In genomic region chr15:75817151-75817935, GRCh38 we compare ENCODE assay signal across 11 cellular contexts. TPM values are rescaled to one million over a fixed set of nuclear protein-coding genes. Genes with fewer than 3 reads are reported as not detected.
A peak's percentile ranks its signal among the peaks of the same experiment; 100 is the strongest.
DNase-seq lines count a peak whose midpoint lies in the region; ATAC-seq, FAIRE-seq and TF ChIP-seq lines count a peak whose summit lies in the region.
"Had no signal": no experiment of that assay in that cellular context is flagged by ENCODE, and none has a peak within 500 bp of the region (broad histone marks: within the 10 kb centered on the region; RNA-seq: fewer than 3 reads in every experiment).

No MANE protein-coding gene starts in this region.

- POLR2A ChIA-PET in HepG2 (lab: Yijun Ruan, JAX) (no interaction called here), T-cell (lab: Charles Lee) (no interaction called here)

- H3K79me2 ChIP-seq in HepG2 (ENCODE audit: insufficient read depth, low read length), result no peaks in the 10 kb centered on the region

- H3K27ac ChIP-seq in HepG2 (ENCODE audit: extremely low read length, insufficient read depth, low read length) (no peak overlapping the region), right lobe of liver (no peak overlapping the region), upper lobe of right lung (no peak overlapping the region), WERI-Rb-1 (no peak overlapping the region)

- peak overlapping the region; percentile 38; the same call in 1 of the 2 replicates for H3K4me2 ChIP-seq in HepG2 (ENCODE audit: low read depth, low read length)

- peaks cover 7 to 12% (median 12%) of the 10 kb centered on the region in 3 donors for H3K4me1 Mint-ChIP-seq in T-cell

- peak overlapping the region in 2 of 3 donors; percentile 7 to 46 for H3K4me3 Mint-ChIP-seq in T-cell
- H3K4me3 Mint-ChIP-seq: nephron progenitor cell had no signal

- H3K36me3 Mint-ChIP-seq in T-cell, result no peaks in the 10 kb centered on the region

- no TSS peak for BruUV-seq in HepG2 (replicated peaks; lab: Mats Ljungman, UMichigan)

- intact Hi-C loops in HepG2 (cut with micrococcal nuclease; ENCODE audit: unreplicated experiment) (no loop called here), right lobe of liver (cut with DNase I) (no loop called here), upper lobe of right lung (cut with DNase I) (no loop called here)

- no peaks in the 10 kb centered on the region for H3K9me3 Mint-ChIP-seq in T-cell

- no peak overlapping the region for H3K27ac Mint-ChIP-seq in T-cell
- H3K27ac Mint-ChIP-seq: nephron progenitor cell had no signal

- TF ChIP-seq CTCF in HepG2 (CRISPR knock-in tag; IDR thresholded peaks at IDR 0.05), result no peak
- TF ChIP-seq CTCF in right lobe of liver (IDR thresholded peaks at IDR 0.05), result no peak
- TF ChIP-seq CTCF in fibroblast of pulmonary artery (IDR thresholded peaks at IDR 0.05; ENCODE audit: low read length, missing control alignments), result no peak
- TF ChIP-seq CTCF in upper lobe of right lung (IDR thresholded peaks at IDR 0.05), result no peak
- no peak for TF ChIP-seq CTCF in WERI-Rb-1 (IDR thresholded peaks at IDR 0.05; ENCODE audit: low read depth, low read length)

- DNase-seq in HepG2 (ENCODE audit: low spot score), result no peak
- DNase-seq in right lobe of liver, result no peak
- no peak for DNase-seq in T-cell
- peak; percentile 35 for DNase-seq in fibroblast of pulmonary artery (ENCODE audit: low read depth)
- DNase-seq in upper lobe of right lung, result no peak
- DNase-seq in activated gamma-delta T cell (lab: John Stamatoyannopoulos, UW), result no peak
- DNase-seq in WERI-Rb-1, result no peak
- no peak for DNase-seq in NCI-H1436 (lab: John Stamatoyannopoulos, UW)
- DNase-seq: activated T-cell treated with anti-CD3 and anti-CD28 coated beads, Interleukin-2, amount 50 U/mL, for 1 hour; NCI-H526 treated with DMSO at 0.1 percent for 48 hours; nephron progenitor cell had no signal

- H3K27me3 ChIP-seq in HepG2 (ENCODE audit: control insufficient read depth in 1 of 2, insufficient read depth in 2 of 2, low read length in 2 of 2) (no peaks in the 10 kb centered on the region), right lobe of liver (no peaks in the 10 kb centered on the region), upper lobe of right lung (no peaks in the 10 kb centered on the region), WERI-Rb-1 (ENCODE audit: insufficient read depth, low read depth, severe bottlenecking) (no peaks in the 10 kb centered on the region)

- H2AFZ ChIP-seq in HepG2 (ENCODE audit: low read length), result no peak overlapping the region

- TF ChIP-seq EP300 in HepG2 (IDR thresholded peaks at IDR 0.05; ENCODE audit: low read depth in 2 of 2, low read length in 2 of 2) (no peak), HepG2 (CRISPR knock-in tag; IDR thresholded peaks at IDR 0.05; ENCODE audit: borderline replicate concordance) (no peak)

- H3K4me3 ChIP-seq in HepG2 (replicated peaks in 1 of 3; ENCODE audit: insufficient read depth in 1 of 3, low read depth in 2 of 3, low read length in 3 of 3), result peak overlapping the region in 1 of 3 experiments; percentile 15; a peak in 1 of 6 replicates
- H3K4me3 ChIP-seq in right lobe of liver, result no peak overlapping the region
- peak overlapping the region; percentile 9 for H3K4me3 ChIP-seq in fibroblast of pulmonary artery (replicated peaks; ENCODE audit: low read depth, low read length)
- peak overlapping the region; percentile 8 for H3K4me3 ChIP-seq in upper lobe of right lung
- H3K4me3 ChIP-seq in WERI-Rb-1 (ENCODE audit: low read depth, low read length), result no peak overlapping the region

- ATAC-seq in HepG2, result no peak
- ATAC-seq in right lobe of liver, result no peak
- peak in 1 of 4 experiments; percentile 74 for ATAC-seq in T-cell (replicated peaks in 1 of 4)
- ATAC-seq in upper lobe of right lung, result peak; percentile 39

- no peak for TF ChIP-seq POLR2A in HepG2 (IDR thresholded peaks at IDR 0.05; ENCODE audit: insufficient read depth in 1 of 2, low read depth in 2 of 2, low read length in 2 of 2)
- TF ChIP-seq POLR2A in right lobe of liver (IDR thresholded peaks at IDR 0.05), result no peak

- in situ Hi-C loops in HepG2 (cut with HindIII; ENCODE audit: extremely low pct_ligation_motif_present, low pct_unique_long_range_greater_than_20kb), result loop anchor here (10.0 kb wide), 1 partner anchor 107 kb away; no protein-coding TSS in a partner anchor

- CTCF ChIA-PET in HepG2 (lab: Yijun Ruan, JAX; ENCODE audit: low intra/inter-chr PET ratio, low total read pairs) (no interaction called here), T-cell (lab: Charles Lee) (no interaction called here)

- H3K4me1 ChIP-seq in HepG2 (ENCODE audit: insufficient read depth, low read length) (no peaks in the 10 kb centered on the region), right lobe of liver (no peaks in the 10 kb centered on the region), upper lobe of right lung (no peaks in the 10 kb centered on the region)

- no peak for FAIRE-seq in HepG2 (lab: Jason Lieb, UNC)

- WGBS in HepG2 (ENCODE audit: low lambda C conversion rate), result 41% methylated on average over 6 of the region's 6 CpGs
- WGBS in right lobe of liver (ENCODE audit: insufficient coverage, low coverage, low lambda C conversion rate, missing lambda C conversion rate), result 52% methylated on average over 6 of the region's 6 CpGs

- H4K20me1 ChIP-seq in HepG2 (ENCODE audit: insufficient read depth, low read length), result no peaks in the 10 kb centered on the region

- no peak overlapping the region for H3K9ac ChIP-seq in HepG2 (ENCODE audit: insufficient read depth, low read depth, low read length)

- no peaks in the 10 kb centered on the region for H3K27me3 Mint-ChIP-seq in T-cell

- no peaks in the 10 kb centered on the region for H3K9me3 ChIP-seq in HepG2 (ENCODE audit: low read length)
- H3K9me3 ChIP-seq in right lobe of liver, result no peaks in the 10 kb centered on the region
- no peaks in the 10 kb centered on the region for H3K9me3 ChIP-seq in upper lobe of right lung
- H3K9me3 ChIP-seq in WERI-Rb-1 (ENCODE audit: severe bottlenecking), result no peaks in the 10 kb centered on the region

- no peaks in the 10 kb centered on the region for H3K36me3 ChIP-seq in HepG2 (replicated peaks in 1 of 2; ENCODE audit: control insufficient read depth in 1 of 2, insufficient read depth in 2 of 2, low read length in 2 of 2)
- H3K36me3 ChIP-seq in right lobe of liver, result no peaks in the 10 kb centered on the region
- no peaks in the 10 kb centered on the region for H3K36me3 ChIP-seq in upper lobe of right lung
- no peaks in the 10 kb centered on the region for H3K36me3 ChIP-seq in WERI-Rb-1

- TF ChIP-seq RAD21 in HepG2 (CRISPR knock-in tag; IDR thresholded peaks at IDR 0.05), result no peak

TF ChIP-seq in HepG2, 621 proteins besides CTCF, POLR2A, EP300 and RAD21:
- TF ChIP-seq, protein P1, sequence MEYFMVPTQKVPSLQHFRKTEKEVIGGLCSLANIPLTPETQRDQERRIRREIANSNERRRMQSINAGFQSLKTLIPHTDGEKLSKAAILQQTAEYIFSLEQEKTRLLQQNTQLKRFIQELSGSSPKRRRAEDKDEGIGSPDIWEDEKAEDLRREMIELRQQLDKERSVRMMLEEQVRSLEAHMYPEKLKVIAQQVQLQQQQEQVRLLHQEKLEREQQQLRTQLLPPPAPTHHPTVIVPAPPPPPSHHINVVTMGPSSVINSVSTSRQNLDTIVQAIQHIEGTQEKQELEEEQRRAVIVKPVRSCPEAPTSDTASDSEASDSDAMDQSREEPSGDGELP (IDR thresholded peaks at IDR 0.05; ENCODE audit: borderline replicate concordance, low read depth), result no peak

RNA-seq across cellular contexts. Expression of gene UBE2Q2, which starts 25.9 kb away (rescaled TPM):
- total RNA-seq in HepG2 (2016; rRNA removed; fragmentation: Illumina TruSeq; extraction: Trizol) (20.1 and 20.4 TPM in 2 replicates), right lobe of liver (1 to 10 TPM; 2.6 to 9.5 (median 4.6) TPM), T-cell (10 to 100 TPM; 28.6 to 40.9 (median 36.9) TPM), upper lobe of right lung (29.6 TPM)
- total RNA-seq in HepG2 (2016; cell fraction: cytosol; rRNA removed; fragmentation: Illumina TruSeq; extraction: Trizol; ENCODE audit: low read depth), result 28.3 and 29.7 TPM in 2 replicates
- 19.0 and 20.4 TPM in 2 replicates for total RNA-seq in HepG2 (2016; cell fraction: insoluble cytoplasmic fraction; rRNA removed; fragmentation: Illumina TruSeq; extraction: Trizol)
- 41.0 and 48.0 TPM in 2 replicates for total RNA-seq in HepG2 (2016; cell fraction: membrane; rRNA removed; fragmentation: Illumina TruSeq; extraction: Trizol)
- total RNA-seq in HepG2 (2016; cell fraction: nucleus; rRNA removed; fragmentation: Illumina TruSeq; extraction: Trizol), result 14.5 and 16.7 TPM in 2 replicates
- 10.6 and 11.4 TPM in 2 replicates for polyA plus RNA-seq in HepG2 (2011; rRNA removed)
- polyA plus RNA-seq in HepG2 (2011; cell fraction: cytosol; rRNA removed), result 4.6 and 8.2 TPM in 2 replicates
- polyA plus RNA-seq in HepG2 (2011; cell fraction: nucleus; rRNA removed), result 8.9 and 9.8 TPM in 2 replicates
- 12.2 and 12.6 TPM in 2 replicates for polyA plus RNA-seq in HepG2 (2012)
- 21.3 and 23.2 TPM in 2 replicates for polyA plus RNA-seq in HepG2 (2016; cell fraction: cytosol; fragmentation: Illumina TruSeq; extraction: Trizol; ENCODE audit: low read depth)
- polyA plus RNA-seq in HepG2 (2016; cell fraction: insoluble cytoplasmic fraction; fragmentation: Illumina TruSeq; extraction: Trizol; ENCODE audit: low read depth), result 18.6 and 19.5 TPM in 2 replicates
- polyA plus RNA-seq in HepG2 (2016; cell fraction: membrane; fragmentation: Illumina TruSeq; extraction: Trizol; ENCODE audit: low read depth), result 34.5 and 36.1 TPM in 2 replicates
- 20.5 and 22.4 TPM in 2 replicates for polyA plus RNA-seq in HepG2 (2016; cell fraction: nucleus; fragmentation: Illumina TruSeq; extraction: Trizol; ENCODE audit: insufficient read depth, low read depth)
- 4.1 and 10.7 TPM in 2 replicates for polyA minus RNA-seq in HepG2 (2011; rRNA and poly(A)+ RNA removed; ENCODE audit: low replicate concordance)
- 6.2 and 12.2 TPM in 2 replicates for polyA minus RNA-seq in HepG2 (2011; cell fraction: cytosol; rRNA and poly(A)+ RNA removed)
- polyA minus RNA-seq in HepG2 (2011; cell fraction: nucleus; rRNA and poly(A)+ RNA removed), result 17.4 and 17.5 TPM in 2 replicates

Comparison
In these comparisons a context has a peak if more than half of its experiments do, and no peak if none do; other contexts are left out.
1. H3K4me3 ChIP-seq: peak in fibroblast of pulmonary artery (single experiment) and upper lobe of right lung (single experiment); none in right lobe of liver (0 of 3) and WERI-Rb-1 (single experiment).